In genomic region chr13:29165840-29166239, GRCh38 we compare ENCODE assay signal across 20 cellular contexts.
A peak's percentile ranks its signal among the peaks of the same experiment; 100 is the strongest.
DNase-seq lines count a peak whose midpoint lies in the region; ATAC-seq lines count a peak whose summit lies in the region.
"Had no signal": no experiment of that assay in that cellular context is flagged by ENCODE, and none has a peak within 500 bp of the region (broad histone marks: within the 10 kb centered on the region; RNA-seq: fewer than 3 reads in every experiment).

No MANE protein-coding gene starts in this region.

- H3K4me1 Mint-ChIP-seq in activated T-helper 17 cell treated with anti-CD3 and anti-CD28 coated beads, Interleukin-2, amount 50 U/mL, for 72 hours = peaks cover 6% of the 10 kb centered on the region
- no peaks in the 10 kb centered on the region for H3K4me1 Mint-ChIP-seq in stimulated activated effector memory CD8-positive, alpha-beta T cell treated with anti-CD3 and anti-CD28 coated beads, Interleukin-12 subunit alpha, Interleukin-12 subunit beta, amount 100 ng/mL, for 72 hours
- H3K4me1 Mint-ChIP-seq: activated naive CD8-positive, alpha-beta T cell treated with anti-CD3 and anti-CD28 coated beads, Interleukin-2, amount 10 ng/mL, durations not matched to agents 7 days and 5 days had no signal

- peak; percentile 70 for DNase-seq in SIG-M5 treated with dmso at 0.1 percent for 504 hours (lab: John Stamatoyannopoulos, UW; ENCODE audit: unreplicated experiment)
- DNase-seq in SIG-M5 (lab: John Stamatoyannopoulos, UW) = no peak
- peak; percentile 95 for DNase-seq in MV-4-11 (lab: John Stamatoyannopoulos, UW)
- no peak for DNase-seq in stimulated activated effector memory CD8-positive, alpha-beta T cell treated with anti-CD3 and anti-CD28 coated beads, Interleukin-12 subunit alpha, Interleukin-12 subunit beta, amount 100 ng/mL, for 72 hours (ENCODE audit: low spot score in 2 of 2)
- DNase-seq in HAP-1 (ENCODE audit: low spot score in 2 of 2) = no peak
- no peak for DNase-seq in NK-92 (lab: John Stamatoyannopoulos, UW; ENCODE audit: unreplicated experiment)
- DNase-seq in epidermal melanocyte (ENCODE audit: insufficient read length, low spot score) = no peak
- DNase-seq: activated naive CD8-positive, alpha-beta T cell treated with anti-CD3 and anti-CD28 coated beads, Interleukin-2, amount 10 ng/mL, durations not matched to agents 7 days and 5 days; BE2C; brain microvascular endothelial cell; cortex of kidney; NCI-H1092; NCI-H510A treated with DMSO at 0.1 percent for 48 hours; stimulated activated CD4-positive, alpha-beta T cell treated with anti-CD3 and anti-CD28 coated beads, Interleukin-1b, Interleukin-23, amount 100 ng/mL, for 48 hours; stomach; upper lobe of left lung had no signal

- no peaks in the 10 kb centered on the region for H3K27me3 ChIP-seq in HAP-1 (ENCODE audit: low read depth)
- H3K27me3 ChIP-seq: BE2C, brain microvascular endothelial cell, stomach, upper lobe of left lung had no signal

- H3K4me3 ChIP-seq in HAP-1 = no peak overlapping the region
- H3K4me3 ChIP-seq: stomach, upper lobe of left lung had no signal

- H3K4me1 ChIP-seq in HAP-1 = no peaks in the 10 kb centered on the region
- H3K4me1 ChIP-seq: parathyroid adenoma, stomach, upper lobe of left lung had no signal

- no peaks in the 10 kb centered on the region for H3K9me3 Mint-ChIP-seq in activated T-helper 17 cell treated with anti-CD3 and anti-CD28 coated beads, Interleukin-2, amount 50 U/mL, for 72 hours
- H3K9me3 Mint-ChIP-seq in stimulated activated effector memory CD8-positive, alpha-beta T cell treated with anti-CD3 and anti-CD28 coated beads, Interleukin-12 subunit alpha, Interleukin-12 subunit beta, amount 100 ng/mL, for 72 hours = no peaks in the 10 kb centered on the region

- H3K36me3 Mint-ChIP-seq in activated T-helper 17 cell treated with anti-CD3 and anti-CD28 coated beads, Interleukin-2, amount 50 U/mL, for 72 hours (ENCODE audit: low read depth) = no peaks in the 10 kb centered on the region
- H3K36me3 Mint-ChIP-seq in stimulated activated effector memory CD8-positive, alpha-beta T cell treated with anti-CD3 and anti-CD28 coated beads, Interleukin-12 subunit alpha, Interleukin-12 subunit beta, amount 100 ng/mL, for 72 hours = no peaks in the 10 kb centered on the region
- H3K36me3 Mint-ChIP-seq: activated naive CD8-positive, alpha-beta T cell treated with anti-CD3 and anti-CD28 coated beads, Interleukin-2, amount 10 ng/mL, durations not matched to agents 7 days and 5 days had no signal

- H3K36me3 ChIP-seq in HAP-1 (replicated peaks) = no peaks in the 10 kb centered on the region
- H3K36me3 ChIP-seq: BE2C, brain microvascular endothelial cell, stomach, upper lobe of left lung had no signal

- no peak overlapping the region for H3K27ac Mint-ChIP-seq in activated T-helper 17 cell treated with anti-CD3 and anti-CD28 coated beads, Interleukin-2, amount 50 U/mL, for 72 hours
- no peak overlapping the region for H3K27ac Mint-ChIP-seq in stimulated activated effector memory CD8-positive, alpha-beta T cell treated with anti-CD3 and anti-CD28 coated beads, Interleukin-12 subunit alpha, Interleukin-12 subunit beta, amount 100 ng/mL, for 72 hours
- H3K27ac Mint-ChIP-seq: activated naive CD8-positive, alpha-beta T cell treated with anti-CD3 and anti-CD28 coated beads, Interleukin-2, amount 10 ng/mL, durations not matched to agents 7 days and 5 days; nephron had no signal

- no peak overlapping the region for H3K4me3 Mint-ChIP-seq in activated T-helper 17 cell treated with anti-CD3 and anti-CD28 coated beads, Interleukin-2, amount 50 U/mL, for 72 hours
- H3K4me3 Mint-ChIP-seq in stimulated activated effector memory CD8-positive, alpha-beta T cell treated with anti-CD3 and anti-CD28 coated beads, Interleukin-12 subunit alpha, Interleukin-12 subunit beta, amount 100 ng/mL, for 72 hours = no peak overlapping the region
- H3K4me3 Mint-ChIP-seq: activated naive CD8-positive, alpha-beta T cell treated with anti-CD3 and anti-CD28 coated beads, Interleukin-2, amount 10 ng/mL, durations not matched to agents 7 days and 5 days; nephron had no signal

- in situ Hi-C loops in HAP-1 (cut with MboI; ENCODE audit: low sequenced_read_pairs) = no loop called here

- H3K27me3 Mint-ChIP-seq in activated T-helper 17 cell treated with anti-CD3 and anti-CD28 coated beads, Interleukin-2, amount 50 U/mL, for 72 hours = no peaks in the 10 kb centered on the region
- H3K27me3 Mint-ChIP-seq: activated naive CD8-positive, alpha-beta T cell treated with anti-CD3 and anti-CD28 coated beads, Interleukin-2, amount 10 ng/mL, durations not matched to agents 7 days and 5 days had no signal

- H3K9me3 ChIP-seq in HAP-1 = peaks cover 2% of the 10 kb centered on the region; the same call in 1 of the 2 replicates
- H3K9me3 ChIP-seq: BE2C, stomach, upper lobe of left lung had no signal

- peak; percentile 80 for ATAC-seq in activated T-helper 17 cell treated with anti-CD3 and anti-CD28 coated beads, Interleukin-2, amount 50 U/mL, for 72 hours (replicated peaks)
- peak; percentile 56 for ATAC-seq in stimulated activated effector memory CD8-positive, alpha-beta T cell treated with anti-CD3 and anti-CD28 coated beads, Interleukin-12 subunit alpha, Interleukin-12 subunit beta, amount 100 ng/mL, for 72 hours
- ATAC-seq: activated CD4-positive, CD25-positive, alpha-beta regulatory T cell treated with anti-CD3 and anti-CD28 coated beads, Interleukin-2, amount 50 U/mL, for 24 hours had no signal

Comparison
In these comparisons a context has a peak if more than half of its experiments do, and no peak if none do; other contexts are left out.
1. DNase-seq: peak in SIG-M5 treated with dmso at 0.1 percent for 504 hours (single experiment) and MV-4-11 (single experiment); none in SIG-M5 (single experiment), stimulated activated effector memory CD8-positive, alpha-beta T cell treated with anti-CD3 and anti-CD28 coated beads, Interleukin-12 subunit alpha, Interleukin-12 subunit beta, amount 100 ng/mL, for 72 hours (0 of 2), HAP-1 (0 of 2), NK-92 (single experiment) and epidermal melanocyte (single experiment).